15 cellular contexts compared by ENCODE assay signal in the genomic region with DNA sequence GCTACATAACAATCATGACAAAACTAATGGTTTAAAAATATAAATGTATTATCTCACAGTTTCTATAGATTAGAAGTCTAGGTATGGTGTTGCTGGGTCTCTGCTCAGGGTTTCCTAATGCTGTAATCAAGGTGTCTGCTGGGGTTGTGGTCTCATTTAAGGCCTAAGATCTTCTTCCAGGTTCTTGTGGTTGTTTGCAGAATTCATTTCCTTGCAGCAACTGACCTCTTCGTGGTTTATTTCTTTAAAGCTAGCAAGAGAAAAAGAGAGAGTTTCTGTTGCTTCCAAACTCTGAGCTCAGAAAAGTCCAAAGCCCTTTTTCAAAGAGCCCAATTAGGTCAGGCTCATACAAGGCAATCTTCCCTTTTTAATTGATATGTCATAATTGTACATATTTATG.
"Had no signal": no experiment of that assay in that cellular context is flagged by ENCODE, and none has a peak within 500 bp of the region (broad histone marks: within the 10 kb centered on the region; RNA-seq: fewer than 3 reads in every experiment).

No MANE protein-coding gene starts in this region.

- H3K27ac Mint-ChIP-seq: activated CD8-positive, alpha-beta T cell treated with anti-CD3 and anti-CD28 coated beads for 36 hours; activated naive CD8-positive, alpha-beta T cell treated with anti-CD3 and anti-CD28 coated beads, Interleukin-2, amount 10 ng/mL, durations not matched to agents 7 days and 5 days; endodermal cell; natural killer cell treated with Interleukin-12 subunit alpha and Interleukin-12 subunit beta and Interleukin-15 and Interleukin-18, amount 100 ng/mL, for 72 hours had no signal

- ATAC-seq: activated CD8-positive, alpha-beta T cell treated with anti-CD3 and anti-CD28 coated beads for 36 hours; natural killer cell treated with Interleukin-12 subunit alpha and Interleukin-12 subunit beta and Interleukin-15 and Interleukin-18, amount 100 ng/mL, for 72 hours; sciatic nerve had no signal

- H3K9me3 ChIP-seq: prostate gland had no signal

- H3K27me3 Mint-ChIP-seq: activated CD8-positive, alpha-beta T cell treated with anti-CD3 and anti-CD28 coated beads for 36 hours; activated naive CD8-positive, alpha-beta T cell treated with anti-CD3 and anti-CD28 coated beads, Interleukin-2, amount 10 ng/mL, durations not matched to agents 7 days and 5 days; brain; natural killer cell treated with Interleukin-12 subunit alpha and Interleukin-12 subunit beta and Interleukin-15 and Interleukin-18, amount 100 ng/mL, for 72 hours had no signal

- DNase-seq: activated CD8-positive, alpha-beta memory T cell treated with anti-CD3 and anti-CD28 coated beads, Interleukin-2, amount 50 U/mL, for 4 hours; activated CD8-positive, alpha-beta T cell treated with anti-CD3 and anti-CD28 coated beads for 36 hours; activated naive CD8-positive, alpha-beta T cell treated with anti-CD3 and anti-CD28 coated beads, Interleukin-2, amount 10 ng/mL, durations not matched to agents 7 days and 5 days; endodermal cell; erythroblast; occipital lobe; stimulated activated naive CD4-positive, alpha-beta T cell; substantia nigra; T-helper 9 cell; trophoblast cell had no signal

- H3K9me3 Mint-ChIP-seq: brain had no signal

- H3K36me3 Mint-ChIP-seq: activated naive CD8-positive, alpha-beta T cell treated with anti-CD3 and anti-CD28 coated beads, Interleukin-2, amount 10 ng/mL, durations not matched to agents 7 days and 5 days; brain; natural killer cell treated with Interleukin-12 subunit alpha and Interleukin-12 subunit beta and Interleukin-15 and Interleukin-18, amount 100 ng/mL, for 72 hours had no signal

- H3K4me1 ChIP-seq: prostate gland had no signal

- H3K4me3 Mint-ChIP-seq: activated CD8-positive, alpha-beta T cell treated with anti-CD3 and anti-CD28 coated beads for 36 hours; activated naive CD8-positive, alpha-beta T cell treated with anti-CD3 and anti-CD28 coated beads, Interleukin-2, amount 10 ng/mL, durations not matched to agents 7 days and 5 days; brain; endodermal cell; natural killer cell treated with Interleukin-12 subunit alpha and Interleukin-12 subunit beta and Interleukin-15 and Interleukin-18, amount 100 ng/mL, for 72 hours had no signal

- H3K36me3 ChIP-seq: prostate gland had no signal

- H3K4me3 ChIP-seq: lung, prostate gland had no signal

- H3K27ac ChIP-seq: prostate gland had no signal

- H3K4me1 Mint-ChIP-seq: activated naive CD8-positive, alpha-beta T cell treated with anti-CD3 and anti-CD28 coated beads, Interleukin-2, amount 10 ng/mL, durations not matched to agents 7 days and 5 days; endodermal cell had no signal
